1 cellular context compared by ENCODE assay signal in genomic region chr7:150381785-150382122, GRCh38.
A peak's percentile ranks its signal among the peaks of the same experiment; 100 is the strongest.
TF ChIP-seq lines count a peak whose summit lies in the region.

No MANE protein-coding gene starts in this region.

TF ChIP-seq in K562, 482 proteins besides CTCF, POLR2A, EP300 and RAD21:
- TF ChIP-seq RREB1 (CRISPR knock-in tag; IDR thresholded peaks at IDR 0.05) (no peak), ZNF124 (CRISPR knock-in tag; IDR thresholded peaks at IDR 0.05) (0 out of 2 replicates have a peak, but pooled peaks have one; percentile 39)
